ENCODE assay signal across 16 cellular contexts in genomic region chr1:90716243-90716551, GRCh38. TPM values are rescaled to one million over a fixed set of nuclear protein-coding genes. Genes with fewer than 3 reads are reported as not detected.
DNase-seq lines count a peak whose midpoint lies in the region; ATAC-seq and TF ChIP-seq lines count a peak whose summit lies in the region.
"Had no signal": no experiment of that assay in that cellular context is flagged by ENCODE, and none has a peak within 500 bp of the region (broad histone marks: within the 10 kb centered on the region; RNA-seq: fewer than 3 reads in every experiment).

No MANE protein-coding gene starts in this region.

- TF ChIP-seq CTCF in activated CD8-positive, alpha-beta T cell treated with anti-CD3 and anti-CD28 coated beads for 36 hours (IDR thresholded peaks at IDR 0.05) = no peak

- DNase-seq in activated CD8-positive, alpha-beta T cell treated with anti-CD3 and anti-CD28 coated beads, Interleukin-2, amount 10 ng/mL, durations not matched to agents 7 days and 5 days = no peak
- no peak for DNase-seq in activated CD8-positive, alpha-beta T cell treated with anti-CD3 and anti-CD28 coated beads for 36 hours
- DNase-seq in activated CD4-positive, alpha-beta memory T cell treated with anti-CD3 and anti-CD28 coated beads, Interleukin-2, amount 10 ng/mL, durations not matched to agents 7 days and 5 days = no peak
- no peak for DNase-seq in memory B cell (ENCODE audit: low spot score in 2 of 2)
- DNase-seq in stimulated activated naive CD8-positive, alpha-beta T cell treated with anti-CD3 and anti-CD28 coated beads, Interleukin-15, amount 100 ng/mL, for 72 hours = no peak
- DNase-seq in superior temporal gyrus (ENCODE audit: extremely low spot score) = no peak
- DNase-seq: heart left ventricle had no signal

- POLR2A ChIA-PET in activated CD8-positive, alpha-beta T cell treated with anti-CD3 and anti-CD28 coated beads, Interleukin-2, amount 10 ng/mL, durations not matched to agents 7 days and 5 days (lab: Charles Lee) = interaction anchor here (0.9 kb wide), 1 partner anchor 10 kb away, joined by 4 read pairs; no protein-coding TSS in a partner anchor
- POLR2A ChIA-PET in activated CD8-positive, alpha-beta T cell treated with anti-CD3 and anti-CD28 coated beads for 36 hours (lab: Charles Lee) = interaction anchor here (1.1 to 1.6 kb wide), 3 partner anchors 8 to 458 kb away, joined by 3 read pairs; no protein-coding TSS in a partner anchor
- POLR2A ChIA-PET in activated CD4-positive, alpha-beta memory T cell treated with anti-CD3 and anti-CD28 coated beads, Interleukin-2, amount 10 ng/mL, durations not matched to agents 7 days and 5 days (lab: Charles Lee) = interaction anchor here (0.9 to 1.0 kb wide), 2 partner anchors 10 to 14 kb away, joined by 3 read pairs; no protein-coding TSS in a partner anchor

- ATAC-seq in activated CD8-positive, alpha-beta T cell treated with anti-CD3 and anti-CD28 coated beads, Interleukin-2, amount 10 ng/mL, durations not matched to agents 7 days and 5 days = no peak
- ATAC-seq in activated CD8-positive, alpha-beta T cell treated with anti-CD3 and anti-CD28 coated beads for 36 hours = no peak
- no peak for ATAC-seq in memory B cell (ENCODE audit: low read depth)
- no peak for ATAC-seq in stimulated activated naive CD8-positive, alpha-beta T cell treated with anti-CD3 and anti-CD28 coated beads, Interleukin-15, amount 100 ng/mL, for 72 hours
- no peak for ATAC-seq in HG03520 (IDR thresholded peaks at IDR 0.05; ENCODE audit: unreplicated experiment)
- ATAC-seq in GM21367 (IDR thresholded peaks at IDR 0.05; ENCODE audit: unreplicated experiment) = no peak
- ATAC-seq: activated CD4-positive, CD25-positive, alpha-beta regulatory T cell treated with anti-CD3 and anti-CD28 coated beads, Interleukin-2, amount 50 U/mL, for 24 hours; heart left ventricle had no signal

- no peaks in the 10 kb centered on the region for H3K9me3 Mint-ChIP-seq in activated CD8-positive, alpha-beta T cell treated with anti-CD3 and anti-CD28 coated beads, Interleukin-2, amount 10 ng/mL, durations not matched to agents 7 days and 5 days (ENCODE audit: insufficient read depth)
- H3K9me3 Mint-ChIP-seq in activated CD8-positive, alpha-beta T cell treated with anti-CD3 and anti-CD28 coated beads for 36 hours = peaks cover 10% of the 10 kb centered on the region
- no peaks in the 10 kb centered on the region for H3K9me3 Mint-ChIP-seq in activated CD4-positive, alpha-beta memory T cell treated with anti-CD3 and anti-CD28 coated beads, Interleukin-2, amount 10 ng/mL, durations not matched to agents 7 days and 5 days
- peaks cover 1% of the 10 kb centered on the region for H3K9me3 Mint-ChIP-seq in memory B cell
- peaks cover 8 to 13% of the 10 kb centered on the region in 2 donors for H3K9me3 Mint-ChIP-seq in stimulated activated naive CD8-positive, alpha-beta T cell treated with anti-CD3 and anti-CD28 coated beads, Interleukin-15, amount 100 ng/mL, for 72 hours

- intact Hi-C loops in activated CD8-positive, alpha-beta T cell treated with anti-CD3 and anti-CD28 coated beads for 36 hours (cut with micrococcal nuclease) = no loop called here

- peaks cover 13% of the 10 kb centered on the region for H3K4me1 Mint-ChIP-seq in activated CD8-positive, alpha-beta T cell treated with anti-CD3 and anti-CD28 coated beads, Interleukin-2, amount 10 ng/mL, durations not matched to agents 7 days and 5 days (ENCODE audit: low read depth)
- H3K4me1 Mint-ChIP-seq in activated CD8-positive, alpha-beta T cell treated with anti-CD3 and anti-CD28 coated beads for 36 hours (ENCODE audit: low read depth) = peaks cover 13% of the 10 kb centered on the region
- peaks cover 16% of the 10 kb centered on the region for H3K4me1 Mint-ChIP-seq in activated CD4-positive, alpha-beta memory T cell treated with anti-CD3 and anti-CD28 coated beads, Interleukin-2, amount 10 ng/mL, durations not matched to agents 7 days and 5 days
- H3K4me1 Mint-ChIP-seq in memory B cell = peaks cover 4% of the 10 kb centered on the region
- peaks cover 56% of the 10 kb centered on the region for H3K4me1 Mint-ChIP-seq in stimulated activated naive CD8-positive, alpha-beta T cell treated with anti-CD3 and anti-CD28 coated beads, Interleukin-15, amount 100 ng/mL, for 72 hours

- peaks cover 79% of the 10 kb centered on the region for H3K27me3 Mint-ChIP-seq in activated CD8-positive, alpha-beta T cell treated with anti-CD3 and anti-CD28 coated beads, Interleukin-2, amount 10 ng/mL, durations not matched to agents 7 days and 5 days (ENCODE audit: low read depth)
- peaks cover 82% of the 10 kb centered on the region for H3K27me3 Mint-ChIP-seq in activated CD8-positive, alpha-beta T cell treated with anti-CD3 and anti-CD28 coated beads for 36 hours
- peaks cover 86% of the 10 kb centered on the region for H3K27me3 Mint-ChIP-seq in activated CD4-positive, alpha-beta memory T cell treated with anti-CD3 and anti-CD28 coated beads, Interleukin-2, amount 10 ng/mL, durations not matched to agents 7 days and 5 days
- peaks cover 40% of the 10 kb centered on the region for H3K27me3 Mint-ChIP-seq in memory B cell
- H3K27me3 Mint-ChIP-seq in stimulated activated naive CD8-positive, alpha-beta T cell treated with anti-CD3 and anti-CD28 coated beads, Interleukin-15, amount 100 ng/mL, for 72 hours = peaks cover 100% of the 10 kb centered on the region

- peak overlapping the region; percentile 23 for H3K4me3 Mint-ChIP-seq in activated CD8-positive, alpha-beta T cell treated with anti-CD3 and anti-CD28 coated beads, Interleukin-2, amount 10 ng/mL, durations not matched to agents 7 days and 5 days
- no peak overlapping the region for H3K4me3 Mint-ChIP-seq in activated CD8-positive, alpha-beta T cell treated with anti-CD3 and anti-CD28 coated beads for 36 hours
- peak overlapping the region; percentile 54 for H3K4me3 Mint-ChIP-seq in activated CD4-positive, alpha-beta memory T cell treated with anti-CD3 and anti-CD28 coated beads, Interleukin-2, amount 10 ng/mL, durations not matched to agents 7 days and 5 days
- no peak overlapping the region for H3K4me3 Mint-ChIP-seq in memory B cell
- peak overlapping the region; percentile 79 to 81 for H3K4me3 Mint-ChIP-seq in stimulated activated naive CD8-positive, alpha-beta T cell treated with anti-CD3 and anti-CD28 coated beads, Interleukin-15, amount 100 ng/mL, for 72 hours

- CTCF ChIA-PET in activated CD8-positive, alpha-beta T cell treated with anti-CD3 and anti-CD28 coated beads, Interleukin-2, amount 10 ng/mL, durations not matched to agents 7 days and 5 days (lab: Charles Lee) = interaction anchor here (3.3 kb wide), 1 partner anchor 13 kb away, joined by 12 read pairs; no protein-coding TSS in a partner anchor
- CTCF ChIA-PET in activated CD8-positive, alpha-beta T cell treated with anti-CD3 and anti-CD28 coated beads for 36 hours (lab: Charles Lee) = interaction anchor here (0.9 to 2.1 kb wide), 2 partner anchors 14 to 134 kb away, joined by 3 to 5 read pairs; no protein-coding TSS in a partner anchor
- CTCF ChIA-PET in activated CD4-positive, alpha-beta memory T cell treated with anti-CD3 and anti-CD28 coated beads, Interleukin-2, amount 10 ng/mL, durations not matched to agents 7 days and 5 days (lab: Charles Lee) = interaction anchor here (1.6 kb wide), 1 partner anchor 14 kb away, joined by 3 read pairs; no protein-coding TSS in a partner anchor

- peaks cover 23% of the 10 kb centered on the region for H3K36me3 Mint-ChIP-seq in activated CD8-positive, alpha-beta T cell treated with anti-CD3 and anti-CD28 coated beads, Interleukin-2, amount 10 ng/mL, durations not matched to agents 7 days and 5 days (ENCODE audit: low read depth)
- H3K36me3 Mint-ChIP-seq in activated CD8-positive, alpha-beta T cell treated with anti-CD3 and anti-CD28 coated beads for 36 hours (ENCODE audit: low read depth) = peaks cover 16% of the 10 kb centered on the region
- peaks cover 24% of the 10 kb centered on the region for H3K36me3 Mint-ChIP-seq in activated CD4-positive, alpha-beta memory T cell treated with anti-CD3 and anti-CD28 coated beads, Interleukin-2, amount 10 ng/mL, durations not matched to agents 7 days and 5 days (ENCODE audit: low read depth)
- peaks cover 6% of the 10 kb centered on the region for H3K36me3 Mint-ChIP-seq in memory B cell

- H3K27ac Mint-ChIP-seq in activated CD8-positive, alpha-beta T cell treated with anti-CD3 and anti-CD28 coated beads, Interleukin-2, amount 10 ng/mL, durations not matched to agents 7 days and 5 days = peak overlapping the region; percentile 37
- H3K27ac Mint-ChIP-seq in activated CD8-positive, alpha-beta T cell treated with anti-CD3 and anti-CD28 coated beads for 36 hours = no peak overlapping the region
- no peak overlapping the region for H3K27ac Mint-ChIP-seq in activated CD4-positive, alpha-beta memory T cell treated with anti-CD3 and anti-CD28 coated beads, Interleukin-2, amount 10 ng/mL, durations not matched to agents 7 days and 5 days
- peak overlapping the region; percentile 83 for H3K27ac Mint-ChIP-seq in memory B cell
- H3K27ac Mint-ChIP-seq in stimulated activated naive CD8-positive, alpha-beta T cell treated with anti-CD3 and anti-CD28 coated beads, Interleukin-15, amount 100 ng/mL, for 72 hours = no peak overlapping the region

RNA-seq across cellular contexts. Expression of gene BARHL2, which starts 0.9 kb away (rescaled TPM):
- total RNA-seq in activated CD8-positive, alpha-beta T cell treated with anti-CD3 and anti-CD28 coated beads, Interleukin-2, amount 10 ng/mL, durations not matched to agents 7 days and 5 days = not detected
- total RNA-seq in activated CD8-positive, alpha-beta T cell treated with anti-CD3 and anti-CD28 coated beads for 36 hours = not detected
- total RNA-seq in activated CD4-positive, alpha-beta memory T cell treated with anti-CD3 and anti-CD28 coated beads, Interleukin-2, amount 10 ng/mL, durations not matched to agents 7 days and 5 days = not detected
- total RNA-seq: ascending aorta, esophagus muscularis mucosa, heart left ventricle, HT1080, renal cortical epithelial cell, RPMI7951, temporal lobe had no signal

Comparison
In these comparisons a context has a peak if more than half of its experiments do, and no peak if none do; other contexts are left out.
1. H3K27ac Mint-ChIP-seq: peak in activated CD8-positive, alpha-beta T cell treated with anti-CD3 and anti-CD28 coated beads, Interleukin-2, amount 10 ng/mL, durations not matched to agents 7 days and 5 days (single experiment) and memory B cell (single experiment); none in activated CD8-positive, alpha-beta T cell treated with anti-CD3 and anti-CD28 coated beads for 36 hours (single experiment), activated CD4-positive, alpha-beta memory T cell treated with anti-CD3 and anti-CD28 coated beads, Interleukin-2, amount 10 ng/mL, durations not matched to agents 7 days and 5 days (single experiment) and stimulated activated naive CD8-positive, alpha-beta T cell treated with anti-CD3 and anti-CD28 coated beads, Interleukin-15, amount 100 ng/mL, for 72 hours (0 of 2).
2. H3K4me3 Mint-ChIP-seq: peak in activated CD8-positive, alpha-beta T cell treated with anti-CD3 and anti-CD28 coated beads, Interleukin-2, amount 10 ng/mL, durations not matched to agents 7 days and 5 days (single experiment), activated CD4-positive, alpha-beta memory T cell treated with anti-CD3 and anti-CD28 coated beads, Interleukin-2, amount 10 ng/mL, durations not matched to agents 7 days and 5 days (single experiment) and stimulated activated naive CD8-positive, alpha-beta T cell treated with anti-CD3 and anti-CD28 coated beads, Interleukin-15, amount 100 ng/mL, for 72 hours (2 of 2); none in activated CD8-positive, alpha-beta T cell treated with anti-CD3 and anti-CD28 coated beads for 36 hours (single experiment) and memory B cell (single experiment).